Comparison of ENCODE assay signal across 21 cellular contexts in the genomic region with DNA sequence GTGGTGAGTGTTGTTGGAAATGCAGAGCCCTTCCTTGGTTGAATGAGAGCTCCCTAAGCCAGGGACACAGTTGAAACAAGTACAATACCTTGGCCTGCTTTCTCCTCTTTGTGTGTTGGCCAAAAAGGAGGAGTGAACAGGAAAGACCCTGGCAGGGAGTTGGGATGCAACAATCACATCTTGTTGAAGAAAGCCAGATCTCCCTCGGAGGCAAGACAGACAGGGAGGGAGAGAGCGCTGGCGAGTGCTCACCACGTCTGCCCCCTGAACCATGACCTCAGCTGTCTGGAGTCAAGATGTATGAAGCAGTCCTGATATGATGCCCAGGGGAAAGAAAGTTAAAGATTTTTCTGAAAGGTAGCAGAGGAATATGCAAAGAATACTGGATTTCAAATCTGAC.
A peak's percentile ranks its signal among the peaks of the same experiment; 100 is the strongest.
DNase-seq lines count a peak whose midpoint lies in the region; ATAC-seq and TF ChIP-seq lines count a peak whose summit lies in the region.
"Had no signal": no experiment of that assay in that cellular context is flagged by ENCODE, and none has a peak within 500 bp of the region (broad histone marks: within the 10 kb centered on the region; RNA-seq: fewer than 3 reads in every experiment).

No MANE protein-coding gene starts in this region.

- peak in 1 of 2 experiments; percentile 82; a peak in 2 of 4 replicates for TF ChIP-seq EP300 in SK-N-SH (IDR thresholded peaks at IDR 0.05; ENCODE audit: borderline replicate concordance in 1 of 2, low read depth in 1 of 2, low read length in 1 of 2)
- no peak for TF ChIP-seq EP300 in esophagus muscularis mucosa (IDR thresholded peaks at IDR 0.05)

- no peaks in the 10 kb centered on the region for H3K79me2 ChIP-seq in SK-N-SH (ENCODE audit: insufficient read depth)

- H4K20me1 ChIP-seq in SK-N-SH (ENCODE audit: insufficient read depth), result no peaks in the 10 kb centered on the region

- 69% methylated on average over 4 of the region's 4 CpGs for WGBS in SK-N-SH (ENCODE audit: low lambda C conversion rate)
- 59% methylated on average over 4 of the region's 4 CpGs for WGBS in esophagus muscularis mucosa

- peaks cover 12% of the 10 kb centered on the region for H3K36me3 Mint-ChIP-seq in nephron (ENCODE audit: low read depth)
- H3K36me3 Mint-ChIP-seq in naive thymus-derived CD4-positive, alpha-beta T cell, result no peaks in the 10 kb centered on the region
- H3K36me3 Mint-ChIP-seq: CD4-positive, CD25-positive, alpha-beta regulatory T cell had no signal

- H3K4me2 ChIP-seq in SK-N-SH, result no peak overlapping the region
- H3K4me2 ChIP-seq: PC-9 had no signal

- H3K27ac ChIP-seq in SK-N-SH (ENCODE audit: low read depth in 2 of 2, low read length in 1 of 2) (peak overlapping the region in 1 of 2 experiments; percentile 90; a peak in 2 of 4 replicates), esophagus muscularis mucosa (replicated peaks in 1 of 4) (no peak overlapping the region), uterus (no peak overlapping the region)
- no peak overlapping the region for H3K27ac ChIP-seq in naive thymus-derived CD4-positive, alpha-beta T cell (ENCODE audit: low read depth, low read length)
- H3K27ac ChIP-seq: PC-9, RWPE1 had no signal

- intact Hi-C loops in esophagus muscularis mucosa (cut with DNase I) (no loop called here), uterus (cut with DNase I; ENCODE audit: low total_unique reads) (no loop called here)
- intact Hi-C loops in naive thymus-derived CD4-positive, alpha-beta T cell (cut with micrococcal nuclease), result no loop called here

- H3K9me3 ChIP-seq in SK-N-SH (no peaks in the 10 kb centered on the region), esophagus muscularis mucosa (no peaks in the 10 kb centered on the region), uterus (no peaks in the 10 kb centered on the region)
- peaks cover 0 to 3% (median 0%) of the 10 kb centered on the region in 3 experiments for H3K9me3 ChIP-seq in naive thymus-derived CD4-positive, alpha-beta T cell (ENCODE audit: control insufficient read depth in 2 of 3, low read length in 3 of 3)

- H3K4me3 Mint-ChIP-seq in nephron, result no peak overlapping the region
- H3K4me3 Mint-ChIP-seq in naive thymus-derived CD4-positive, alpha-beta T cell, result no peak overlapping the region
- H3K4me3 Mint-ChIP-seq: CD4-positive, CD25-positive, alpha-beta regulatory T cell; H9; HFFc6 had no signal

- TF ChIP-seq POLR2A in esophagus muscularis mucosa (IDR thresholded peaks at IDR 0.05; ENCODE audit: low read depth) (no peak), uterus (IDR thresholded peaks at IDR 0.05) (no peak)

- DNase-seq in SK-N-SH (peak; percentile 70), esophagus muscularis mucosa (ENCODE audit: extremely low spot score) (peak; percentile 64), uterus (peak; percentile 25 to 33)
- no peak for DNase-seq in naive thymus-derived CD4-positive, alpha-beta T cell
- DNase-seq: CD4-positive, CD25-positive, alpha-beta regulatory T cell; DMS79; H9; HFFc6; KG1; NCI-H1092; NCI-H1436 treated with DMSO at 0.1 percent for 48 hours; NCI-H2029 treated with DMSO at 0.1 percent for 48 hours; NCI-H226; NCI-H510A treated with DMSO at 0.1 percent for 48 hours; NCI-H748 treated with DMSO at 0.1 percent for 48 hours; PC-9; SHP77 treated with DMSO at 0.1 percent for 48 hours had no signal

- H3K4me3 ChIP-seq in SK-N-SH (ENCODE audit: low read depth in 2 of 2, low read length in 1 of 2) (no peak overlapping the region), esophagus muscularis mucosa (no peak overlapping the region), uterus (no peak overlapping the region)
- no peak overlapping the region for H3K4me3 ChIP-seq in naive thymus-derived CD4-positive, alpha-beta T cell (ENCODE audit: low read length)
- H3K4me3 ChIP-seq: PC-9 had no signal

- TF ChIP-seq CTCF in SK-N-SH (IDR thresholded peaks at IDR 0.05) (no peak), esophagus muscularis mucosa (IDR thresholded peaks at IDR 0.05) (no peak), nephron (IDR thresholded peaks at IDR 0.05; ENCODE audit: unreplicated experiment in 3 of 3) (no peak), uterus (IDR thresholded peaks at IDR 0.05) (no peak)

- no peak for TF ChIP-seq RAD21 in SK-N-SH (IDR thresholded peaks at IDR 0.05; ENCODE audit: low read length)

- H3K9ac ChIP-seq in SK-N-SH, result no peak overlapping the region

- H3K27me3 ChIP-seq in SK-N-SH (ENCODE audit: insufficient read depth), result no peaks in the 10 kb centered on the region
- no peaks in the 10 kb centered on the region for H3K27me3 ChIP-seq in esophagus muscularis mucosa
- H3K27me3 ChIP-seq in uterus, result no peaks in the 10 kb centered on the region
- H3K27me3 ChIP-seq in naive thymus-derived CD4-positive, alpha-beta T cell (ENCODE audit: control insufficient read depth in 2 of 2, insufficient read depth in 2 of 2, low read length in 2 of 2), result no peaks in the 10 kb centered on the region

- CTCF ChIA-PET in SK-N-SH (lab: Yijun Ruan, JAX), result interaction anchor here (0.8 to 2.1 kb wide), 3 partner anchors 15 to 182 kb away, joined by 3 to 6 read pairs (median 4); no protein-coding TSS in a partner anchor
- CTCF ChIA-PET in naive thymus-derived CD4-positive, alpha-beta T cell (lab: Charles Lee), result no interaction called here

- H3K4me1 ChIP-seq in SK-N-SH (ENCODE audit: control insufficient read depth in 1 of 2, insufficient read depth in 2 of 2, low read depth in 1 of 2, low read length in 1 of 2) (peaks cover 0 to 18% of the 10 kb centered on the region in 2 experiments; a peak in 2 of 4 replicates), esophagus muscularis mucosa (no peaks in the 10 kb centered on the region), uterus (no peaks in the 10 kb centered on the region)
- H3K4me1 ChIP-seq in naive thymus-derived CD4-positive, alpha-beta T cell (ENCODE audit: control insufficient read depth in 2 of 2, insufficient read depth in 2 of 2, low read length in 2 of 2), result no peaks in the 10 kb centered on the region

- H3K9me2 ChIP-seq in SK-N-SH, result no peaks in the 10 kb centered on the region

- H3K4me1 Mint-ChIP-seq in nephron, result peaks cover 27% of the 10 kb centered on the region
- H3K4me1 Mint-ChIP-seq in naive thymus-derived CD4-positive, alpha-beta T cell, result no peaks in the 10 kb centered on the region
- H3K4me1 Mint-ChIP-seq: CD4-positive, CD25-positive, alpha-beta regulatory T cell had no signal

- POLR2A ChIA-PET in SK-N-SH (lab: Yijun Ruan, JAX), result no interaction called here
- POLR2A ChIA-PET in naive thymus-derived CD4-positive, alpha-beta T cell (lab: Charles Lee), result no interaction called here

- H3F3A ChIP-seq in SK-N-SH (replicated peaks; ENCODE audit: insufficient read depth), result no peaks in the 10 kb centered on the region

- H3K27me3 Mint-ChIP-seq in nephron (ENCODE audit: low read depth), result peaks cover 4% of the 10 kb centered on the region
- H3K27me3 Mint-ChIP-seq in naive thymus-derived CD4-positive, alpha-beta T cell, result peaks cover 0 to 5% (median 0%) of the 10 kb centered on the region in 5 donors
- H3K27me3 Mint-ChIP-seq: CD4-positive, CD25-positive, alpha-beta regulatory T cell had no signal

- H3K9me3 Mint-ChIP-seq in nephron, result no peaks in the 10 kb centered on the region
- peaks cover 0 to 11% (median 0%) of the 10 kb centered on the region in 11 donors for H3K9me3 Mint-ChIP-seq in naive thymus-derived CD4-positive, alpha-beta T cell
- H3K9me3 Mint-ChIP-seq: H9, HFFc6 had no signal

- H2AFZ ChIP-seq in SK-N-SH (ENCODE audit: low read depth), result no peak overlapping the region
- H2AFZ ChIP-seq: PC-9 had no signal

- peak overlapping the region; percentile 25 to 63 (median 63) for H3K27ac Mint-ChIP-seq in nephron
- no peak overlapping the region for H3K27ac Mint-ChIP-seq in naive thymus-derived CD4-positive, alpha-beta T cell
- H3K27ac Mint-ChIP-seq: CD4-positive, CD25-positive, alpha-beta regulatory T cell; H9; HFFc6 had no signal

- ATAC-seq in HG02798 (IDR thresholded peaks at IDR 0.05; ENCODE audit: poor library complexity, unreplicated experiment) (no peak), HG02973 (IDR thresholded peaks at IDR 0.05; ENCODE audit: unreplicated experiment) (no peak)
- no peak for ATAC-seq in naive thymus-derived CD4-positive, alpha-beta T cell

- H3K36me3 ChIP-seq in SK-N-SH (replicated peaks in 1 of 2; ENCODE audit: control insufficient read depth in 1 of 2, insufficient read depth in 2 of 2, low read length in 1 of 2) (no peaks in the 10 kb centered on the region), esophagus muscularis mucosa (no peaks in the 10 kb centered on the region), uterus (no peaks in the 10 kb centered on the region)
- no peaks in the 10 kb centered on the region for H3K36me3 ChIP-seq in naive thymus-derived CD4-positive, alpha-beta T cell (ENCODE audit: control insufficient read depth in 2 of 3, insufficient read depth in 3 of 3, low read length in 3 of 3)

TF ChIP-seq in SK-N-SH, 30 proteins besides CTCF, POLR2A, EP300 and RAD21 (continues in another document):
- peak; percentile 63 for TF ChIP-seq CHD2 (IDR thresholded peaks at IDR 0.05; ENCODE audit: low read length, partially characterized antibody)
- no peak for TF ChIP-seq GABPA (IDR thresholded peaks at IDR 0.05; ENCODE audit: low read depth)
- no peak for TF ChIP-seq TAF1 (IDR thresholded peaks at IDR 0.05; ENCODE audit: borderline replicate concordance, low read depth, low read length)
- TF ChIP-seq POLR2AphosphoS5 (IDR thresholded peaks at IDR 0.05; ENCODE audit: low read depth, low read length), result no peak
- TF ChIP-seq ELF1 (IDR thresholded peaks at IDR 0.05), result no peak
- TF ChIP-seq, protein P1, sequence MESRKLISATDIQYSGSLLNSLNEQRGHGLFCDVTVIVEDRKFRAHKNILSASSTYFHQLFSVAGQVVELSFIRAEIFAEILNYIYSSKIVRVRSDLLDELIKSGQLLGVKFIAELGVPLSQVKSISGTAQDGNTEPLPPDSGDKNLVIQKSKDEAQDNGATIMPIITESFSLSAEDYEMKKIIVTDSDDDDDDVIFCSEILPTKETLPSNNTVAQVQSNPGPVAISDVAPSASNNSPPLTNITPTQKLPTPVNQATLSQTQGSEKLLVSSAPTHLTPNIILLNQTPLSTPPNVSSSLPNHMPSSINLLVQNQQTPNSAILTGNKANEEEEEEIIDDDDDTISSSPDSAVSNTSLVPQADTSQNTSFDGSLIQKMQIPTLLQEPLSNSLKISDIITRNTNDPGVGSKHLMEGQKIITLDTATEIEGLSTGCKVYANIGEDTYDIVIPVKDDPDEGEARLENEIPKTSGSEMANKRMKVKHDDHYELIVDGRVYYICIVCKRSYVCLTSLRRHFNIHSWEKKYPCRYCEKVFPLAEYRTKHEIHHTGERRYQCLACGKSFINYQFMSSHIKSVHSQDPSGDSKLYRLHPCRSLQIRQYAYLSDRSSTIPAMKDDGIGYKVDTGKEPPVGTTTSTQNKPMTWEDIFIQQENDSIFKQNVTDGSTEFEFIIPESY (IDR thresholded peaks at IDR 0.05; ENCODE audit: borderline replicate concordance, low read depth), result no peak
- peak; percentile 55 for TF ChIP-seq TCF12 (IDR thresholded peaks at IDR 0.05)
- no peak for TF ChIP-seq TEAD4 (IDR thresholded peaks at IDR 0.05; ENCODE audit: borderline replicate concordance, insufficient read depth)
- TF ChIP-seq, protein P2, sequence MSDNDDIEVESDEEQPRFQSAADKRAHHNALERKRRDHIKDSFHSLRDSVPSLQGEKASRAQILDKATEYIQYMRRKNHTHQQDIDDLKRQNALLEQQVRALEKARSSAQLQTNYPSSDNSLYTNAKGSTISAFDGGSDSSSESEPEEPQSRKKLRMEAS (IDR thresholded peaks at IDR 0.05; ENCODE audit: low read depth), result no peak

Comparison
In these comparisons a context has a peak if more than half of its experiments do, and no peak if none do; other contexts are left out.
1. DNase-seq: peak in SK-N-SH (single experiment), esophagus muscularis mucosa (single experiment) and uterus (2 of 2); none in naive thymus-derived CD4-positive, alpha-beta T cell (0 of 9).
2. H3K27ac Mint-ChIP-seq: peak in nephron (3 of 3); none in naive thymus-derived CD4-positive, alpha-beta T cell (0 of 9).